In genomic region chr7:131074043-131074442, GRCh38 we compare ENCODE assay signal across 2 cellular contexts.
TF ChIP-seq lines count a peak whose summit lies in the region.

No MANE protein-coding gene starts in this region.

TF ChIP-seq in liver, 16 proteins besides CTCF, POLR2A, EP300 and RAD21 (continued from another document):
- no peak for TF ChIP-seq ZBTB33 (IDR thresholded peaks at IDR 0.05)
- no peak for TF ChIP-seq HNF4G (IDR thresholded peaks at IDR 0.05)
- no peak for TF ChIP-seq EGR1 (IDR thresholded peaks at IDR 0.05; ENCODE audit: low read depth in 2 of 2)
- TF ChIP-seq ATF3 (IDR thresholded peaks at IDR 0.05) = no peak
- no peak for TF ChIP-seq JUND (IDR thresholded peaks at IDR 0.05)
- no peak for TF ChIP-seq NR2F2 (IDR thresholded peaks at IDR 0.05)
- TF ChIP-seq SP1 (IDR thresholded peaks at IDR 0.05) = no peak
- no peak for TF ChIP-seq FOXA2 (IDR thresholded peaks at IDR 0.05)
- TF ChIP-seq HNF4A (conservative IDR thresholded peaks at IDR 0.05) = no peak
- no peak for TF ChIP-seq RXRA (IDR thresholded peaks at IDR 0.05)
- TF ChIP-seq TAF1 (conservative IDR thresholded peaks at IDR 0.05) = no peak
- no peak for TF ChIP-seq REST (IDR thresholded peaks at IDR 0.05)
- TF ChIP-seq MAX (IDR thresholded peaks at IDR 0.05) = no peak

TF ChIP-seq in HepG2, 621 proteins besides CTCF, POLR2A, EP300 and RAD21 (continued from another document):
- TF ChIP-seq UBTF (CRISPR knock-in tag; IDR thresholded peaks at IDR 0.05) = no peak
